ENCODE assay signal across 18 cellular contexts in genomic region chr4:174111350-174111888, GRCh38.
DNase-seq lines count a peak whose midpoint lies in the region; ATAC-seq, FAIRE-seq and TF ChIP-seq lines count a peak whose summit lies in the region.
"Had no signal": no experiment of that assay in that cellular context is flagged by ENCODE, and none has a peak within 500 bp of the region (broad histone marks: within the 10 kb centered on the region; RNA-seq: fewer than 3 reads in every experiment).

No MANE protein-coding gene starts in this region.

- H3K4me2 ChIP-seq in K562 (ENCODE audit: insufficient read depth, low read length): no peak overlapping the region
- H3K4me2 ChIP-seq: A549, PC-9 had no signal

- H3K9me3 ChIP-seq in Caco-2: no peaks in the 10 kb centered on the region
- no peaks in the 10 kb centered on the region for H3K9me3 ChIP-seq in K562 (replicated peaks; ENCODE audit: control insufficient read depth, insufficient read depth, low read depth, low read length)
- no peaks in the 10 kb centered on the region for H3K9me3 ChIP-seq in CD4-positive, alpha-beta memory T cell (ENCODE audit: control insufficient read depth in 1 of 2, low read length in 2 of 2)
- H3K9me3 ChIP-seq: A549 had no signal

- H3K36me3 Mint-ChIP-seq in Caco-2 (ENCODE audit: insufficient read depth, unreplicated experiment) (no peaks in the 10 kb centered on the region), mesothelial cell of epicardium (peaks cover 5% of the 10 kb centered on the region)
- no peaks in the 10 kb centered on the region for H3K36me3 Mint-ChIP-seq in CD4-positive, alpha-beta memory T cell

- POLR2A ChIA-PET in Caco-2 (lab: Charles Lee): no interaction called here
- POLR2A ChIA-PET in K562 (lab: Yijun Ruan, JAX): interaction anchor here (1.1 kb wide), 1 partner anchor 13 kb away, joined by 3 read pairs; no protein-coding TSS in a partner anchor
- POLR2A ChIA-PET in CD4-positive, alpha-beta memory T cell (lab: Charles Lee; ENCODE audit: partially characterized antibody): no interaction called here

- H3K4me3 Mint-ChIP-seq in Caco-2 (ENCODE audit: unreplicated experiment): no peak overlapping the region
- no peak overlapping the region for H3K4me3 Mint-ChIP-seq in mesothelial cell of epicardium
- no peak overlapping the region for H3K4me3 Mint-ChIP-seq in CD4-positive, alpha-beta memory T cell

- H3K36me3 ChIP-seq in Caco-2 (ENCODE audit: control insufficient read depth, insufficient read depth, low read length) (no peaks in the 10 kb centered on the region), K562 (ENCODE audit: control insufficient read depth, insufficient read depth, low read length) (no peaks in the 10 kb centered on the region)
- no peaks in the 10 kb centered on the region for H3K36me3 ChIP-seq in CD4-positive, alpha-beta memory T cell (ENCODE audit: insufficient read depth, low read length)

- H3K27ac Mint-ChIP-seq in Caco-2 (ENCODE audit: unreplicated experiment) (peak overlapping the region; percentile 19), mesothelial cell of epicardium (peak overlapping the region; percentile 39)
- no peak overlapping the region for H3K27ac Mint-ChIP-seq in CD4-positive, alpha-beta memory T cell

- in situ Hi-C loops in K562 (cut with MboI): no loop called here

- H3K4me3 ChIP-seq in Caco-2 (ENCODE audit: low read depth, low read length): no peak overlapping the region
- H3K4me3 ChIP-seq in K562: no peak overlapping the region
- H3K4me3 ChIP-seq in CD4-positive, alpha-beta memory T cell (ENCODE audit: low read length in 2 of 2): no peak overlapping the region
- H3K4me3 ChIP-seq: A549, GM12878, PC-9 had no signal

- no peaks in the 10 kb centered on the region for H3K27me3 ChIP-seq in Caco-2 (replicated peaks; ENCODE audit: control insufficient read depth, insufficient read depth, low read length)
- H3K27me3 ChIP-seq in K562 (ENCODE audit: control insufficient read depth in 2 of 2, insufficient read depth in 2 of 2, low read length in 2 of 2): no peaks in the 10 kb centered on the region
- peaks cover 10% of the 10 kb centered on the region for H3K27me3 ChIP-seq in CD4-positive, alpha-beta memory T cell (ENCODE audit: insufficient read depth, low read length)

- H3K9me3 Mint-ChIP-seq in Caco-2 (ENCODE audit: unreplicated experiment) (no peaks in the 10 kb centered on the region), mesothelial cell of epicardium (no peaks in the 10 kb centered on the region)
- peaks cover 0 to 2% (median 0%) of the 10 kb centered on the region in 8 donors for H3K9me3 Mint-ChIP-seq in CD4-positive, alpha-beta memory T cell

- 51% methylated on average over 2 of the region's 2 CpGs for WGBS in K562 (ENCODE audit: insufficient coverage, low coverage, missing lambda C conversion rate)

- CTCF ChIA-PET in Caco-2 (lab: Charles Lee): no interaction called here
- CTCF ChIA-PET in K562 (lab: Yijun Ruan, JAX; ENCODE audit: low intra/inter-chr PET ratio): no interaction called here
- CTCF ChIA-PET in CD4-positive, alpha-beta memory T cell (lab: Charles Lee; ENCODE audit: partially characterized antibody): interaction anchor here (1.0 to 1.1 kb wide), 2 partner anchors 8 to 9 kb away, joined by 3 read pairs; no protein-coding TSS in a partner anchor

- TF ChIP-seq POLR2A in K562 (conservative IDR thresholded peaks at IDR 0.05): no peak

- no peak for TF ChIP-seq EP300 in K562 (IDR thresholded peaks at IDR 0.05; ENCODE audit: low read length)

- ATAC-seq in K562 (no peak), HG02885 (IDR thresholded peaks at IDR 0.05; ENCODE audit: poor library complexity, unreplicated experiment) (no peak)
- ATAC-seq: A549, GM12878 had no signal

- H4K20me1 ChIP-seq in K562 (replicated peaks; ENCODE audit: control insufficient read depth, insufficient read depth, low read length): no peaks in the 10 kb centered on the region

- peaks cover 10% of the 10 kb centered on the region for H3K4me1 ChIP-seq in Caco-2
- H3K4me1 ChIP-seq in K562 (replicated peaks in 1 of 2; ENCODE audit: control insufficient read depth in 2 of 2, insufficient read depth in 2 of 2, low read length in 2 of 2): peaks cover 0 to 2% of the 10 kb centered on the region in 2 experiments; a peak in 2 of 5 replicates
- no peaks in the 10 kb centered on the region for H3K4me1 ChIP-seq in CD4-positive, alpha-beta memory T cell (ENCODE audit: insufficient read depth, low read length)
- H3K4me1 ChIP-seq: A549 had no signal

- H3K27ac ChIP-seq in K562 (ENCODE audit: extremely low read depth, low read depth, low read length): no peak overlapping the region
- H3K27ac ChIP-seq in CD4-positive, alpha-beta memory T cell (ENCODE audit: low read depth, low read length): no peak overlapping the region
- H3K27ac ChIP-seq: A549, C4-2B, HL-60, PC-9 had no signal

- H3K27me3 Mint-ChIP-seq in Caco-2 (ENCODE audit: insufficient read depth, unreplicated experiment) (no peaks in the 10 kb centered on the region), mesothelial cell of epicardium (ENCODE audit: low read depth) (peaks cover 18% of the 10 kb centered on the region)
- H3K27me3 Mint-ChIP-seq in CD4-positive, alpha-beta memory T cell: peaks cover 12 to 14% of the 10 kb centered on the region in 2 donors

- peaks cover 8% of the 10 kb centered on the region for H3K4me1 Mint-ChIP-seq in Caco-2 (ENCODE audit: low read depth, unreplicated experiment)
- peaks cover 28% of the 10 kb centered on the region for H3K4me1 Mint-ChIP-seq in mesothelial cell of epicardium
- H3K4me1 Mint-ChIP-seq in CD4-positive, alpha-beta memory T cell: peaks cover 0 to 2% (median 0%) of the 10 kb centered on the region in 4 donors

- H3K79me2 ChIP-seq in K562 (ENCODE audit: control insufficient read depth, insufficient read depth, low read length): no peaks in the 10 kb centered on the region

- no peak for FAIRE-seq in K562 (lab: Jason Lieb, UNC)
- FAIRE-seq: A549, GM12878, GM19239 had no signal

- DNase-seq in Caco-2: no peak
- DNase-seq in NCI-H1105 treated with DMSO at 0.1 percent for 48 hours (lab: John Stamatoyannopoulos, UW): peak; percentile 70
- no peak for DNase-seq in K562 (ENCODE audit: extremely low read depth in 1 of 4, low spot score in 3 of 4)
- no peak for DNase-seq in mesothelial cell of epicardium (ENCODE audit: low spot score in 2 of 2, unreplicated experiment in 2 of 2)
- DNase-seq in midbrain (lab: John Stamatoyannopoulos, UW): no peak
- no peak for DNase-seq in ureter (ENCODE audit: low spot score)
- DNase-seq in CD4-positive, alpha-beta memory T cell: no peak
- DNase-seq: KBM-7, NCI-H1048, NCI-H1930, NCI-H524 treated with DMSO at 0.1 percent for 48 hours, PC-9 had no signal

- TF ChIP-seq RAD21 in K562 (CRISPR knock-in tag; conservative IDR thresholded peaks at IDR 0.05 in 1 of 2, IDR thresholded peaks at IDR 0.05 in 1 of 2): no peak

- H2AFZ ChIP-seq in K562 (ENCODE audit: low read depth, low read length): 0 out of 2 replicates have a peak overlapping the region, but pooled peaks have one; percentile 10
- H2AFZ ChIP-seq: PC-9 had no signal

- H3K9me1 ChIP-seq in K562 (ENCODE audit: control insufficient read depth, insufficient read depth, low read length): no peaks in the 10 kb centered on the region

- BruUV-seq in Caco-2 (replicated peaks; lab: Mats Ljungman, UMichigan): no TSS peak
- BruUV-seq in K562 (replicated peaks; lab: Mats Ljungman, UMichigan): no TSS peak

- intact Hi-C loops in Caco-2 (cut with micrococcal nuclease; ENCODE audit: unreplicated experiment): no loop called here
- intact Hi-C loops in K562 (cut with micrococcal nuclease): no loop called here
- intact Hi-C loops in CD4-positive, alpha-beta memory T cell (cut with micrococcal nuclease): no loop called here

- no peak overlapping the region for H3K9ac ChIP-seq in K562 (ENCODE audit: insufficient read depth in 1 of 2, low read depth in 2 of 2, low read length in 2 of 2)

- TF ChIP-seq CTCF in Caco-2 (IDR thresholded peaks at IDR 0.05; ENCODE audit: insufficient read depth in 1 of 2, low read depth in 1 of 2, low read length in 1 of 2, severe bottlenecking in 1 of 2, unreplicated experiment in 1 of 2): no peak
- no peak for TF ChIP-seq CTCF in K562 (IDR thresholded peaks at IDR 0.05 in 2 of 3, conservative IDR thresholded peaks at IDR 0.05 in 1 of 3; ENCODE audit: insufficient read depth in 2 of 3, low read depth in 1 of 3, low read length in 3 of 3)
- TF ChIP-seq CTCF in mesothelial cell of epicardium (IDR thresholded peaks at IDR 0.05; ENCODE audit: unreplicated experiment): no peak

TF ChIP-seq in K562, 482 proteins besides CTCF, POLR2A, EP300 and RAD21 (continues in another document):
- TF ChIP-seq MIER1 (IDR thresholded peaks at IDR 0.05; ENCODE audit: low read depth): no peak
- TF ChIP-seq SIX5 (IDR thresholded peaks at IDR 0.05; ENCODE audit: borderline replicate concordance in 1 of 2, insufficient read depth in 1 of 2, low read depth in 1 of 2, low read length in 2 of 2): no peak
- no peak for TF ChIP-seq ZNF174 (CRISPR knock-in tag; IDR thresholded peaks at IDR 0.05)
- no peak for TF ChIP-seq BACH1 (tag; IDR thresholded peaks at IDR 0.05)
- no peak for TF ChIP-seq PKNOX1 (IDR thresholded peaks at IDR 0.05)
- no peak for TF ChIP-seq ZNF184 (CRISPR knock-in tag; IDR thresholded peaks at IDR 0.05)
- TF ChIP-seq NCOA1 (IDR thresholded peaks at IDR 0.05; ENCODE audit: low read depth): no peak
- no peak for TF ChIP-seq MLX (CRISPR knock-in tag; conservative IDR thresholded peaks at IDR 0.05)
- no peak for TF ChIP-seq ESRRA (IDR thresholded peaks at IDR 0.05; ENCODE audit: borderline replicate concordance, low read depth)

Comparison
In these comparisons a context has a peak if more than half of its experiments do, and no peak if none do; other contexts are left out.
1. H3K27ac Mint-ChIP-seq: peak in Caco-2 (single experiment) and mesothelial cell of epicardium (single experiment); none in CD4-positive, alpha-beta memory T cell (0 of 7).